Comparison of ENCODE assay signal across 16 cellular contexts in the genomic region with DNA sequence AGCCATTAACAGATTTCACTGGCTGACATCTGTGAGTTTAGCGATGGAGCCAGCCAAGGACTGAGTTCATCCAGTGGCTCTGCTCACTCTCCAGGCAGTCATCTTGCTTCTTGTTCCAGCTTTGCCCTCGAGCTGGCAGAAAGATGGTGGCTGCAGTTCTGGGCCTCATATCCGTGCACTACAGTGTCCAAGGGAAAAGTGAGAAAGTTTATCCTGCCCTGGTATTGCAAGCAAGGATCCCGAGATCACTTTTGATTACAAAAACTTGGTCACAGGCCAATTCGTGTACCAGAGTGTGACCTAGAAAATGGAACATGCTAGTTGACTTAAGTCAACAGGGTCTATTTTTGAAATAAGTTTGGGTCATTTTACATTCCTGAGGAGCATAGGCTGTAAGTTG.
DNase-seq lines count a peak whose midpoint lies in the region; ATAC-seq and TF ChIP-seq lines count a peak whose summit lies in the region.
"Had no signal": no experiment of that assay in that cellular context is flagged by ENCODE, and none has a peak within 500 bp of the region (broad histone marks: within the 10 kb centered on the region; RNA-seq: fewer than 3 reads in every experiment).

No MANE protein-coding gene starts in this region.

- no peak overlapping the region for H3K4me2 ChIP-seq in OCI-LY7 (ENCODE audit: low read length)
- H3K4me2 ChIP-seq: BLaER1 had no signal

- peak overlapping the region; percentile 15 for H3K27ac Mint-ChIP-seq in endothelial cell (ENCODE audit: unreplicated experiment)
- H3K27ac Mint-ChIP-seq: CD14-positive monocyte; CD4-positive, alpha-beta memory T cell had no signal

- no peak overlapping the region for H3K4me3 ChIP-seq in gastrocnemius medialis
- no peak overlapping the region for H3K4me3 ChIP-seq in aorta (ENCODE audit: low read length in 2 of 2)
- H3K4me3 ChIP-seq in OCI-LY7 (ENCODE audit: low read depth, low read length, poor library complexity, severe bottlenecking): no peak overlapping the region
- H3K4me3 ChIP-seq: BLaER1, GM23248 had no signal

- no peak for TF ChIP-seq POLR2A in gastrocnemius medialis (IDR thresholded peaks at IDR 0.05)

- peaks cover 11 to 28% of the 10 kb centered on the region in 2 donors for H3K4me1 ChIP-seq in gastrocnemius medialis
- peaks cover 2 to 11% of the 10 kb centered on the region in 2 donors for H3K4me1 ChIP-seq in aorta (ENCODE audit: control insufficient read depth in 1 of 2, insufficient read depth in 2 of 2, low read length in 2 of 2)
- H3K4me1 ChIP-seq in OCI-LY7 (ENCODE audit: insufficient read depth, low read length, poor library complexity, severe bottlenecking): peaks cover 28% of the 10 kb centered on the region

- in situ Hi-C loops in Caki2 (cut with HindIII; ENCODE audit: low pct_unique_long_range_greater_than_20kb, low sequenced_read_pairs): no loop called here
- in situ Hi-C loops in gastrocnemius medialis (cut with MboI; ENCODE audit: low sequenced_read_pairs in 4 of 4): loop anchor here in 1 of 4 donors (25.0 kb wide), 1 partner anchor 593 kb away; no protein-coding TSS in a partner anchor

- H3K27me3 ChIP-seq in gastrocnemius medialis (no peaks in the 10 kb centered on the region), aorta (ENCODE audit: control insufficient read depth in 1 of 2, insufficient read depth in 2 of 2, low read length in 1 of 2) (no peaks in the 10 kb centered on the region)
- H3K27me3 ChIP-seq: BLaER1 had no signal

- TF ChIP-seq CTCF in endothelial cell (IDR thresholded peaks at IDR 0.05; ENCODE audit: unreplicated experiment) (no peak), gastrocnemius medialis (IDR thresholded peaks at IDR 0.05 in 4 of 5, conservative IDR thresholded peaks at IDR 0.05 in 1 of 5) (no peak), OCI-LY7 (conservative IDR thresholded peaks at IDR 0.05; ENCODE audit: low read length) (no peak)

- peak; percentile 29 for DNase-seq in Caki2 (ENCODE audit: low read depth)
- DNase-seq in endothelial cell (ENCODE audit: low spot score): no peak
- peak; percentile 40 to 57 for DNase-seq in gastrocnemius medialis
- DNase-seq in aorta: no peak
- DNase-seq in LoVo (ENCODE audit: low spot score): no peak
- no peak for DNase-seq in OCI-LY7 (ENCODE audit: low spot score)
- DNase-seq: Calu3; CD4-positive, alpha-beta memory T cell; DMS79 treated with DMSO at 0.1 percent for 48 hours; GF-D8; GM23248; HCEC 1CT had no signal

- peaks cover 41% of the 10 kb centered on the region for H3K4me1 Mint-ChIP-seq in endothelial cell (ENCODE audit: unreplicated experiment)
- H3K4me1 Mint-ChIP-seq: CD14-positive monocyte; CD4-positive, alpha-beta memory T cell had no signal

- no peaks in the 10 kb centered on the region for H3K27me3 Mint-ChIP-seq in endothelial cell (ENCODE audit: unreplicated experiment)

- no peaks in the 10 kb centered on the region for H3K79me2 ChIP-seq in OCI-LY7 (ENCODE audit: insufficient read depth, low read depth, low read length)

- peak overlapping the region; percentile 57 to 82 (median 69) for H3K27ac ChIP-seq in gastrocnemius medialis
- H3K27ac ChIP-seq in aorta (ENCODE audit: low read depth in 1 of 2, low read length in 2 of 2): peak overlapping the region; percentile 33 to 84
- H3K27ac ChIP-seq in OCI-LY7 (ENCODE audit: low read depth, low read length, poor library complexity, severe bottlenecking): no peak overlapping the region
- H3K27ac ChIP-seq: 22Rv1, BLaER1, GM23248 had no signal

- no peaks in the 10 kb centered on the region for H4K20me1 ChIP-seq in OCI-LY7 (ENCODE audit: insufficient read depth, low read length)
- H4K20me1 ChIP-seq: BLaER1 had no signal

- CTCF ChIA-PET in OCI-LY7 (lab: Charles Lee; ENCODE audit: unreplicated experiment): interaction anchor here (0.6 kb wide), 1 partner anchor 94 kb away, joined by 3 read pairs; no protein-coding TSS in a partner anchor

- intact Hi-C loops in gastrocnemius medialis (cut with DNase I; ENCODE audit: low total_unique reads): loop anchor here (2.0 kb wide), 1 partner anchor 20 kb away; no protein-coding TSS in a partner anchor
- intact Hi-C loops in aorta (cut with DNase I): no loop called here
- intact Hi-C loops in OCI-LY7 (cut with micrococcal nuclease; ENCODE audit: unreplicated experiment): loop anchor here (5.0 kb wide), 1 partner anchor 128 kb away; no protein-coding TSS in a partner anchor

- H3K9me2 ChIP-seq in OCI-LY7 (ENCODE audit: insufficient read depth, low read length): no peaks in the 10 kb centered on the region

- 5 to 8% methylated on average over 5 of the region's 5 CpGs for WGBS in aorta, 2 donors

- no peaks in the 10 kb centered on the region for H3K36me3 ChIP-seq in gastrocnemius medialis
- H3K36me3 ChIP-seq in aorta (ENCODE audit: control insufficient read depth in 1 of 2, insufficient read depth in 2 of 2, low read length in 1 of 2): no peaks in the 10 kb centered on the region
- H3K36me3 ChIP-seq in OCI-LY7 (ENCODE audit: insufficient read depth, low read length): no peaks in the 10 kb centered on the region
- H3K36me3 ChIP-seq: BLaER1 had no signal

- H3K9me3 ChIP-seq in gastrocnemius medialis (no peaks in the 10 kb centered on the region), aorta (ENCODE audit: control insufficient read depth, low read length) (no peaks in the 10 kb centered on the region), OCI-LY7 (ENCODE audit: low read length) (no peaks in the 10 kb centered on the region)

- no peaks in the 10 kb centered on the region for H3K9me3 Mint-ChIP-seq in endothelial cell (ENCODE audit: unreplicated experiment)

- H3K4me3 Mint-ChIP-seq in endothelial cell (ENCODE audit: unreplicated experiment): no peak overlapping the region
- H3K4me3 Mint-ChIP-seq: CD14-positive monocyte; CD4-positive, alpha-beta memory T cell had no signal

- POLR2A ChIA-PET in OCI-LY7 (lab: Charles Lee): interaction anchor here (0.7 to 2.1 kb wide), 4 partner anchors 11 to 510 kb away, joined by 3 to 10 read pairs (median 3); no protein-coding TSS in a partner anchor

- BruUV-seq in OCI-LY7 (replicated peaks; lab: Mats Ljungman, UMichigan): no TSS peak

- ATAC-seq in gastrocnemius medialis (peak; percentile 93), aorta (ENCODE audit: low FRiP score) (peak; percentile 22), GM21717 (IDR thresholded peaks at IDR 0.05; ENCODE audit: unreplicated experiment) (no peak)

- H3K36me3 Mint-ChIP-seq in endothelial cell (ENCODE audit: low read depth, unreplicated experiment): no peaks in the 10 kb centered on the region
- H3K36me3 Mint-ChIP-seq: CD14-positive monocyte; CD4-positive, alpha-beta memory T cell had no signal

- H2AFZ ChIP-seq in OCI-LY7 (ENCODE audit: low read length): no peak overlapping the region
- H2AFZ ChIP-seq: GM23248 had no signal

Comparison
In these comparisons a context has a peak if more than half of its experiments do, and no peak if none do; other contexts are left out.
1. DNase-seq: peak in Caki2 (single experiment) and gastrocnemius medialis (2 of 2); none in endothelial cell (single experiment), aorta (0 of 2), LoVo (single experiment) and OCI-LY7 (single experiment).
2. intact Hi-C loops: an anchor here in gastrocnemius medialis (2.0 kb wide) and OCI-LY7 (5.0 kb wide); none called in aorta.